ENCODE assay signal across 7 cellular contexts in the genomic region with DNA sequence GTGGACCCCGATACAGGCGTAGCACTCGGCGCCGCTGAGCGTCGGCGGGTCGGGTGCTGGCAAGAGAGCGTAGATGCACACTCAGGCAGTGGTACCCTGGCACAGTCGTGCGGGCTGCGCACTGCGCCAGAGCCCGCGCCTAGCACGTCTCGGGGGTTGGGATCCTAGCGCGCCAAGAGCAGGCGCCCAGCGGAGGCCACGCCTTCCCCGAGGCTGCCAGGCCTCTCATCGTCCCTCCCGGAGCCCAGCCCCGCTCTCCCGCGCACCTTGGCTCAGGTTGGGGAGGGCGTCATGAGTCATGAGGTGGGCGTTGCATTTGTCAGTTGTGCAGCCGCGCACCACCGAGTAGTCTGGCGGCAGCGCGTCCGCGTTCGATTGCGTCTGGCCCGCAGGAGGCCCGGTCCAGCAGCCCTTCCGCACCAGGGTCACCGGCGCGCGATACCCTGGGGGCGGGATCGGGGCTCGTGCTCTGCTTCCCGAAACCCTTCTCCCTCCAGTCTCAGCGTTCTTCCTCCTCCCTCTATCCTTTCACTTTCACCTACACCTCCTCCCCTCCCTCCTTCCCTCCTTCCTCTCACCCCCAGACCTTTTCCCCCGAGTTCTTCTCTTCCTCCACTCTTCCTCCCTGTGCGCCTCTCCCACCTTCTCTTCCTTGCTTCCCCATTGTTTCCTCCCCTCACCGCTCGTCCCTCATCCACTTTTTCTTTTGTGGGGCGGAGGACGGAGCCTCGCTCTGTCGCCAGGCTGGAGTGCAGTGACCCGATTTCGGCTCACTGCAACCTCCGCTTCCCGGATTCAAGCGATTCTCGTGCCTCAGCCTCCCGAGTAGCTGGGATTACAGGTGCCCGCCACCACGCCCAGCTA. TPM values are rescaled to one million over a fixed set of nuclear protein-coding genes. Genes with fewer than 3 reads are reported as not detected.
A peak's percentile ranks its signal among the peaks of the same experiment; 100 is the strongest.
DNase-seq lines count a peak whose midpoint lies in the region; ATAC-seq, FAIRE-seq and TF ChIP-seq lines count a peak whose summit lies in the region.

No MANE protein-coding gene starts in this region.

- H3K36me3 ChIP-seq in ascending aorta: no peaks in the 10 kb centered on the region
- H3K36me3 ChIP-seq in small intestine (ENCODE audit: control insufficient read depth in 2 of 2, insufficient read depth in 2 of 2, low read length in 2 of 2): no peaks in the 10 kb centered on the region

- H3K27me3 ChIP-seq in ascending aorta: peaks cover 5% of the 10 kb centered on the region
- no peaks in the 10 kb centered on the region for H3K27me3 ChIP-seq in small intestine (ENCODE audit: control insufficient read depth in 2 of 2, insufficient read depth in 2 of 2, low read length in 2 of 2)

- intact Hi-C loops in ascending aorta (cut with DNase I): no loop called here

- in situ Hi-C loops in GM13977 (cut with MboI; ENCODE audit: low pct_unique_long_range_greater_than_20kb, low sequenced_read_pairs, unreplicated experiment): no loop called here

- H3K9me3 ChIP-seq in ascending aorta (no peaks in the 10 kb centered on the region), small intestine (ENCODE audit: control insufficient read depth, low read depth) (no peaks in the 10 kb centered on the region)

- H3K4me3 ChIP-seq in ascending aorta (peak overlapping the region; percentile 41 to 57), small intestine (ENCODE audit: low read depth in 1 of 2, low read length in 2 of 2) (peak overlapping the region; percentile 37 to 52)

- no peak overlapping the region for H3K27ac ChIP-seq in ascending aorta
- H3K27ac ChIP-seq in small intestine (ENCODE audit: low read depth in 1 of 2, low read length in 1 of 2): no peak overlapping the region

- TF ChIP-seq CTCF in ascending aorta (IDR thresholded peaks at IDR 0.05) (no peak), GM13977 (IDR thresholded peaks at IDR 0.05; ENCODE audit: extremely low read depth, insufficient read depth, missing control alignments) (no peak)

- FAIRE-seq in small intestine (lab: Jason Lieb, UNC): no peak

- 13 to 18% (median 16%) methylated on average over 67 to 70 of the region's 70 CpGs for WGBS in small intestine, 3 donors

- no peak for ATAC-seq in GM18502 (IDR thresholded peaks at IDR 0.05; ENCODE audit: poor library complexity, unreplicated experiment)

- H3K4me1 ChIP-seq in ascending aorta (no peaks in the 10 kb centered on the region), small intestine (ENCODE audit: control insufficient read depth in 2 of 2, insufficient read depth in 1 of 2, low read depth in 1 of 2, low read length in 1 of 2) (peaks cover 0 to 2% of the 10 kb centered on the region in 2 donors)

- DNase-seq in HPDE6-E6E7 (ENCODE audit: extremely low spot score) (peak; percentile 86), T follicular helper cell (ENCODE audit: low read depth) (peak; percentile 37), ascending aorta (ENCODE audit: low spot score in 2 of 2) (no peak), iPS-NIHi11 (ENCODE audit: low spot score) (peak; percentile 86), small intestine (peak; percentile 66), GM13977 (ENCODE audit: low spot score) (no peak)

RNA-seq across cellular contexts. Expression of a gene that starts 3.5 kb away (rescaled TPM):
- total RNA-seq in ascending aorta: not detected
- 1 to 10 TPM in 2 of 3 donors, not detected in 1; 1.1 to 2.3 TPM for polyA plus RNA-seq in small intestine

RNA-seq across cellular contexts. Expression of a gene that starts 18.0 kb away (rescaled TPM):
- 2.3 TPM for total RNA-seq in ascending aorta
- 1 to 10 TPM in 1 of 3 donors, not detected in 2; 2.6 TPM for polyA plus RNA-seq in small intestine

RNA-seq across cellular contexts. Expression of a gene that starts 28.3 kb away (rescaled TPM):
- not detected for total RNA-seq in ascending aorta
- 1 to 10 TPM; 1.3 to 3.5 (median 2.8) TPM for polyA plus RNA-seq in small intestine

RNA-seq across cellular contexts. Expression of a gene that starts 44.0 kb away (rescaled TPM):
- total RNA-seq in ascending aorta: 126 TPM
- polyA plus RNA-seq in small intestine: 10 to 100 TPM; 21.3 to 27.7 (median 25.3) TPM

Comparison
In these comparisons a context has a peak if more than half of its experiments do, and no peak if none do; other contexts are left out.
1. DNase-seq: peak in HPDE6-E6E7 (single experiment), T follicular helper cell (single experiment), iPS-NIHi11 (single experiment) and small intestine (single experiment); none in ascending aorta (0 of 2) and GM13977 (single experiment).